ENCODE assay signal across 23 cellular contexts in genomic region chr2:149188291-149188690, GRCh38.
"Had no signal": no experiment of that assay in that cellular context is flagged by ENCODE, and none has a peak within 500 bp of the region (broad histone marks: within the 10 kb centered on the region; RNA-seq: fewer than 3 reads in every experiment).

No MANE protein-coding gene starts in this region.

- H3K4me3 ChIP-seq: ascending aorta, Peyer's patch had no signal

- H3K36me3 ChIP-seq: ascending aorta, brain microvascular endothelial cell, Peyer's patch had no signal

- H3K36me3 Mint-ChIP-seq: activated naive CD4-positive, alpha-beta T cell treated with anti-CD3 and anti-CD28 coated beads, Interleukin-2, amount 50 U/mL, for 72 hours had no signal

- H3K9me3 Mint-ChIP-seq: activated naive CD4-positive, alpha-beta T cell treated with anti-CD3 and anti-CD28 coated beads, Interleukin-2, amount 50 U/mL, for 72 hours; activated naive CD8-positive, alpha-beta T cell treated with anti-CD3 and anti-CD28 coated beads, Interleukin-2, amount 50 U/mL, for 24 hours; T-helper 1 cell treated with Interleukin-12 subunit alpha and Interleukin-12 subunit beta and Interleukin-4 antibody, amounts not matched to agents 30 μg/mL and 1 μg/mL, for 36 hours had no signal

- H3K27ac ChIP-seq: ascending aorta, brain microvascular endothelial cell, Peyer's patch had no signal

- H3K27ac Mint-ChIP-seq: activated CD8-positive, alpha-beta T cell treated with anti-CD3 and anti-CD28 coated beads, Interleukin-2, amount 10 ng/mL, durations not matched to agents 7 days and 5 days; activated naive CD4-positive, alpha-beta T cell treated with anti-CD3 and anti-CD28 coated beads, Interleukin-2, amount 50 U/mL, for 72 hours; activated naive CD8-positive, alpha-beta T cell treated with anti-CD3 and anti-CD28 coated beads, Interleukin-2, amount 50 U/mL, for 24 hours; T-helper 1 cell treated with Interleukin-12 subunit alpha and Interleukin-12 subunit beta and Interleukin-4 antibody, amounts not matched to agents 30 μg/mL and 1 μg/mL, for 36 hours had no signal

- H3K4me1 ChIP-seq: ascending aorta, Peyer's patch had no signal

- ATAC-seq: activated CD4-positive, CD25-positive, alpha-beta regulatory T cell treated with anti-CD3 and anti-CD28 coated beads, Interleukin-2, amount 50 U/mL, for 24 hours; activated CD8-positive, alpha-beta T cell treated with anti-CD3 and anti-CD28 coated beads, Interleukin-2, amount 10 ng/mL, durations not matched to agents 7 days and 5 days; activated naive CD4-positive, alpha-beta T cell treated with anti-CD3 and anti-CD28 coated beads, Interleukin-2, amount 50 U/mL, for 72 hours; activated naive CD8-positive, alpha-beta T cell treated with anti-CD3 and anti-CD28 coated beads, Interleukin-2, amount 50 U/mL, for 24 hours had no signal

- H3K4me3 Mint-ChIP-seq: activated CD8-positive, alpha-beta T cell treated with anti-CD3 and anti-CD28 coated beads, Interleukin-2, amount 10 ng/mL, durations not matched to agents 7 days and 5 days; activated naive CD8-positive, alpha-beta T cell treated with anti-CD3 and anti-CD28 coated beads, Interleukin-2, amount 50 U/mL, for 24 hours; T-helper 1 cell treated with Interleukin-12 subunit alpha and Interleukin-12 subunit beta and Interleukin-4 antibody, amounts not matched to agents 30 μg/mL and 1 μg/mL, for 36 hours had no signal

- DNase-seq: activated CD4-positive, alpha-beta T cell treated with anti-CD3 and anti-CD28 coated beads for 4 hours; activated CD8-positive, alpha-beta memory T cell treated with anti-CD3 and anti-CD28 coated beads, Interleukin-2, amount 50 U/mL, for 48 hours; activated CD8-positive, alpha-beta T cell treated with anti-CD3 and anti-CD28 coated beads, Interleukin-2, amount 10 ng/mL, durations not matched to agents 7 days and 5 days; activated effector memory CD4-positive, alpha-beta T cell treated with Interleukin-2 at 50 U/mL for 16 hours; activated naive CD4-positive, alpha-beta T cell; activated naive CD8-positive, alpha-beta T cell treated with anti-CD3 and anti-CD28 coated beads, Interleukin-2, amount 50 U/mL, for 24 hours; activated T-cell treated with anti-CD3 and anti-CD28 coated beads, Interleukin-2, amount 50 U/mL, for 1 hour; amniotic stem cell; brain microvascular endothelial cell; cerebellar nuclear complex; MM.1S; NCI-H1105 treated with DMSO at 0.1 percent for 48 hours; NCI-H1436 treated with DMSO at 0.1 percent for 48 hours; NCI-H187; NCI-H2081; NCI-H510A treated with DMSO at 0.1 percent for 48 hours; NCI-H69; Peyer's patch; SHP77 had no signal

- H3K4me1 Mint-ChIP-seq: activated naive CD8-positive, alpha-beta T cell treated with anti-CD3 and anti-CD28 coated beads, Interleukin-2, amount 50 U/mL, for 24 hours had no signal

- H3K27me3 ChIP-seq: ascending aorta, brain microvascular endothelial cell, Peyer's patch had no signal

- H3K9me3 ChIP-seq: ascending aorta, Peyer's patch had no signal
